ENCODE assay signal across 8 cellular contexts in the genomic region with DNA sequence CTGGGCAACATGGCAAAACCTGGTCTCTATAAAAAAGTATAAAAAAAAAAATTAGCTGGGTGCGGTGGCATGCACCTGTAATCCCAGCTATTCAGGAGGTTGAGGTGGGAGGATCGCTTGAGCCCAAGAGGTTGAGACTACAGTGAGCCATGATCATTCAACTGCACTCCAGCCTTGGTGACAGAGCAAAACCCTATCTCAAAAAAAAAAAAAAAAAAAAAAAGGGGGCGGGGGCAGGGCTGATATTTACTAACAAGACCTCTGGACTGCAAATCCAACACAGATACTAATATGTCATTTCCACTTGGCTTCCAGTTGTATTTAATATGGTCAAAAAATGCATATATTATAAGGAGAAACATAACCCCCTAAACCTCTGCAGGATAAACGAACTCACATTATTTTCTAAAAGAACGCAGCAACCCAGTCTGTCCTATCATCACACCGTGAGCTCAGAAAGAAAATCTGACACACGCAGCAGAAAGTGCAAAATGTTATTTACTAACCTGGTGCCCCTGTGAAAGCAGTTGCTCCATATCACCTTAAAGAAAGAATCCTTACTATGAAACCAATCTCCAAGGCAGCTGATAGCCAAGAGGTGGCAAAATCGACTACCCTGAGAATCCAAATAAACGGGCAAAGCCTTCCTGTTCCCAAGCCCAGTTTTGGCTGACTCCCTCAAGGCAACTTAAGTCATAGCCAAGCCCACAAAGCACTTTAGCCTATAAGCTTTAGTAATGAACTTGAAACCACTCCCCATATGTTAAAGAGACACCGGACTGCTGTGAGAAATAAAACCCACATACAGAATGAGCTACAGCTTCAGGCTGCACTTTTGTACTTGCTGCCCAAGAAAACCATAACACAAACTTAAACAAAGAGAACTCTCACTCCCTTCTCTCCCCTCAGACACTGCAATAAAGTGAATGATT. TPM values are rescaled to one million over a fixed set of nuclear protein-coding genes. Genes with fewer than 3 reads are reported as not detected.
DNase-seq lines count a peak whose midpoint lies in the region; ATAC-seq and TF ChIP-seq lines count a peak whose summit lies in the region.

No MANE protein-coding gene starts in this region.

- peak; percentile 86 for DNase-seq in LNCaP clone FGC (ENCODE audit: low read depth)
- peak; percentile 20 for DNase-seq in WERI-Rb-1
- no peak for DNase-seq in left ventricle myocardium superior
- DNase-seq in renal cortical epithelial cell (ENCODE audit: low read depth): peak; percentile 93
- no peak for DNase-seq in COLO668 (lab: John Stamatoyannopoulos, UW; ENCODE audit: unreplicated experiment)
- no peak for DNase-seq in activated naive CD8-positive, alpha-beta T cell treated with anti-CD3 and anti-CD28 coated beads, Interleukin-2, amount 50 U/mL, for 24 hours

- no peaks in the 10 kb centered on the region for H3K4me1 Mint-ChIP-seq in activated naive CD8-positive, alpha-beta T cell treated with anti-CD3 and anti-CD28 coated beads, Interleukin-2, amount 50 U/mL, for 24 hours

- H3K27ac ChIP-seq in WERI-Rb-1: no peak overlapping the region

- no peak overlapping the region for H3K4me3 Mint-ChIP-seq in activated naive CD8-positive, alpha-beta T cell treated with anti-CD3 and anti-CD28 coated beads, Interleukin-2, amount 50 U/mL, for 24 hours

- intact Hi-C loops in left ventricle myocardium superior (cut with micrococcal nuclease): no loop called here

- no peak for TF ChIP-seq CTCF in LNCaP clone FGC (IDR thresholded peaks at IDR 0.05; ENCODE audit: control insufficient read depth, extremely low read depth, insufficient read depth)
- TF ChIP-seq CTCF in WERI-Rb-1 (IDR thresholded peaks at IDR 0.05; ENCODE audit: low read depth, low read length): no peak

- H3K27ac Mint-ChIP-seq in activated naive CD8-positive, alpha-beta T cell treated with anti-CD3 and anti-CD28 coated beads, Interleukin-2, amount 50 U/mL, for 24 hours: no peak overlapping the region

- no peaks in the 10 kb centered on the region for H3K9me3 Mint-ChIP-seq in activated naive CD8-positive, alpha-beta T cell treated with anti-CD3 and anti-CD28 coated beads, Interleukin-2, amount 50 U/mL, for 24 hours

- H3K36me3 ChIP-seq in WERI-Rb-1: no peaks in the 10 kb centered on the region

- no peaks in the 10 kb centered on the region for H3K9me3 ChIP-seq in WERI-Rb-1 (ENCODE audit: severe bottlenecking)

- ATAC-seq in GM18520 (IDR thresholded peaks at IDR 0.05; ENCODE audit: unreplicated experiment) (peak; percentile 77), left ventricle myocardium superior (peak; percentile 91), HG03378 (IDR thresholded peaks at IDR 0.05; ENCODE audit: unreplicated experiment) (no peak)
- ATAC-seq in activated naive CD8-positive, alpha-beta T cell treated with anti-CD3 and anti-CD28 coated beads, Interleukin-2, amount 50 U/mL, for 24 hours: no peak

- no peaks in the 10 kb centered on the region for H3K36me3 Mint-ChIP-seq in activated naive CD8-positive, alpha-beta T cell treated with anti-CD3 and anti-CD28 coated beads, Interleukin-2, amount 50 U/mL, for 24 hours (ENCODE audit: low read depth)

- no peak overlapping the region for H3K4me3 ChIP-seq in LNCaP clone FGC (ENCODE audit: low read depth, low read length)
- H3K4me3 ChIP-seq in WERI-Rb-1 (ENCODE audit: low read depth, low read length): no peak overlapping the region

- H3K27me3 ChIP-seq in WERI-Rb-1 (ENCODE audit: insufficient read depth, low read depth, severe bottlenecking): no peaks in the 10 kb centered on the region

- H3K27me3 Mint-ChIP-seq in activated naive CD8-positive, alpha-beta T cell treated with anti-CD3 and anti-CD28 coated beads, Interleukin-2, amount 50 U/mL, for 24 hours: peaks cover 2% of the 10 kb centered on the region

RNA-seq across cellular contexts. Expression of a gene that starts 39.3 kb away (rescaled TPM):
- 75.1 TPM for total RNA-seq in left ventricle myocardium superior
- total RNA-seq in renal cortical epithelial cell: 5.9 and 20.4 TPM in 2 replicates

Comparison
In these comparisons a context has a peak if more than half of its experiments do, and no peak if none do; other contexts are left out.
1. ATAC-seq: peak in GM18520 (single experiment) and left ventricle myocardium superior (single experiment); none in activated naive CD8-positive, alpha-beta T cell treated with anti-CD3 and anti-CD28 coated beads, Interleukin-2, amount 50 U/mL, for 24 hours (single experiment) and HG03378 (single experiment).
2. DNase-seq: peak in LNCaP clone FGC (single experiment), WERI-Rb-1 (single experiment) and renal cortical epithelial cell (single experiment); none in left ventricle myocardium superior (single experiment), COLO668 (single experiment) and activated naive CD8-positive, alpha-beta T cell treated with anti-CD3 and anti-CD28 coated beads, Interleukin-2, amount 50 U/mL, for 24 hours (single experiment).